8 cellular contexts compared by ENCODE assay signal in genomic region chr4:22434895-22435294, GRCh38.
DNase-seq lines count a peak whose midpoint lies in the region; ATAC-seq, FAIRE-seq and TF ChIP-seq lines count a peak whose summit lies in the region.

No MANE protein-coding gene starts in this region.

- 30% methylated on average over 6 of the region's 6 CpGs for WGBS in endodermal cell (ENCODE audit: insufficient coverage in 1 of 2, insufficient read length in 1 of 2), 2 experiments

- no peak for FAIRE-seq in GM19239 (lab: Jason Lieb, UNC)

- no peaks in the 10 kb centered on the region for H3K4me1 ChIP-seq in endodermal cell (ENCODE audit: control insufficient read depth, insufficient read depth, low read length)

- ATAC-seq in HG03045 (IDR thresholded peaks at IDR 0.05; ENCODE audit: unreplicated experiment): no peak

- H3K9me3 ChIP-seq in endodermal cell (ENCODE audit: control insufficient read depth, low read length): no peaks in the 10 kb centered on the region

- no peak overlapping the region for H3K9ac ChIP-seq in endodermal cell (ENCODE audit: extremely low read depth, low read length, poor library complexity, severe bottlenecking)

- H3K4me1 Mint-ChIP-seq in endodermal cell: peaks cover 25% of the 10 kb centered on the region

- no peak overlapping the region for H3K4me3 Mint-ChIP-seq in endodermal cell

- no peak overlapping the region for H3K4me3 ChIP-seq in endodermal cell (ENCODE audit: low read length)

- DNase-seq in NCI-H748 (lab: John Stamatoyannopoulos, UW; ENCODE audit: unreplicated experiment) (peak; percentile 10), NCI-H748 treated with DMSO at 0.1 percent for 48 hours (lab: John Stamatoyannopoulos, UW) (no peak), NCI-H1092 (lab: John Stamatoyannopoulos, UW) (peak; percentile 31), endodermal cell (peak; percentile 83), myocyte (ENCODE audit: low read depth) (peak; percentile 77), NCI-H2081 treated with DMSO at 0.1 percent for 48 hours (lab: John Stamatoyannopoulos, UW) (no peak), GM19239 (ENCODE audit: insufficient read length, low spot score) (no peak)

- no peaks in the 10 kb centered on the region for H3K27me3 ChIP-seq in endodermal cell (ENCODE audit: control insufficient read depth, insufficient read depth, low read length, poor library complexity, severe bottlenecking)

- no peak overlapping the region for H3K27ac Mint-ChIP-seq in endodermal cell

- H3K27me3 Mint-ChIP-seq in endodermal cell (ENCODE audit: insufficient read depth): no peaks in the 10 kb centered on the region

- peaks cover 53% of the 10 kb centered on the region for H3K36me3 ChIP-seq in endodermal cell (ENCODE audit: control insufficient read depth, insufficient read depth, low read length)

- peak; percentile 76 for TF ChIP-seq CTCF in endodermal cell (conservative IDR thresholded peaks at IDR 0.05)

- no peaks in the 10 kb centered on the region for H3K9me3 Mint-ChIP-seq in endodermal cell

- no peak overlapping the region for H3K27ac ChIP-seq in endodermal cell (ENCODE audit: low read depth, low read length)

- H3K36me3 Mint-ChIP-seq in endodermal cell (ENCODE audit: low read depth): peaks cover 43% of the 10 kb centered on the region

Comparison
In these comparisons a context has a peak if more than half of its experiments do, and no peak if none do; other contexts are left out.
1. DNase-seq: peak in NCI-H748 (single experiment), NCI-H1092 (single experiment), endodermal cell (single experiment) and myocyte (single experiment); none in NCI-H748 treated with DMSO at 0.1 percent for 48 hours (single experiment), NCI-H2081 treated with DMSO at 0.1 percent for 48 hours (single experiment) and GM19239 (single experiment).